ENCODE assay signal across 8 cellular contexts in genomic region chr2:157592983-157593382, GRCh38. TPM values are rescaled to one million over a fixed set of nuclear protein-coding genes. Genes with fewer than 3 reads are reported as not detected.
A peak's percentile ranks its signal among the peaks of the same experiment; 100 is the strongest.
DNase-seq lines count a peak whose midpoint lies in the region; ATAC-seq and TF ChIP-seq lines count a peak whose summit lies in the region.
"Had no signal": no experiment of that assay in that cellular context is flagged by ENCODE, and none has a peak within 500 bp of the region (broad histone marks: within the 10 kb centered on the region; RNA-seq: fewer than 3 reads in every experiment).

No MANE protein-coding gene starts in this region.

- H3K27ac Mint-ChIP-seq in neural progenitor cell = no peak overlapping the region
- H3K27ac Mint-ChIP-seq in activated T-helper 17 cell treated with anti-CD3 and anti-CD28 coated beads, Interleukin-2, amount 50 U/mL, for 72 hours = no peak overlapping the region

- peaks cover 2% of the 10 kb centered on the region; the same call in 1 of the 2 replicates for H3K27me3 ChIP-seq in DOHH2 (ENCODE audit: control insufficient read depth, low read length)
- H3K27me3 ChIP-seq in neural progenitor cell = peaks cover 23% of the 10 kb centered on the region
- H3K27me3 ChIP-seq: pancreas had no signal

- peaks cover 3% of the 10 kb centered on the region for H3K27me3 Mint-ChIP-seq in neural progenitor cell (ENCODE audit: insufficient read depth, low read depth)
- no peaks in the 10 kb centered on the region for H3K27me3 Mint-ChIP-seq in activated T-helper 17 cell treated with anti-CD3 and anti-CD28 coated beads, Interleukin-2, amount 50 U/mL, for 72 hours

- no peak overlapping the region for H2AFZ ChIP-seq in neural progenitor cell (replicated peaks)

- no peaks in the 10 kb centered on the region for H4K20me1 ChIP-seq in DOHH2 (ENCODE audit: control insufficient read depth, insufficient read depth, low read depth, low read length)
- H4K20me1 ChIP-seq in neural progenitor cell (ENCODE audit: low read depth) = no peaks in the 10 kb centered on the region

- no peak overlapping the region for H3K9ac ChIP-seq in neural progenitor cell

- CTCF ChIA-PET in RWPE1 (lab: Yijun Ruan, JAX) = no interaction called here

- no peaks in the 10 kb centered on the region for H3K36me3 Mint-ChIP-seq in neural progenitor cell
- no peaks in the 10 kb centered on the region for H3K36me3 Mint-ChIP-seq in activated T-helper 17 cell treated with anti-CD3 and anti-CD28 coated beads, Interleukin-2, amount 50 U/mL, for 72 hours (ENCODE audit: low read depth)

- H3K36me3 ChIP-seq in DOHH2 (ENCODE audit: control insufficient read depth, low read length) = no peaks in the 10 kb centered on the region
- no peaks in the 10 kb centered on the region for H3K36me3 ChIP-seq in neural progenitor cell
- H3K36me3 ChIP-seq: pancreas had no signal

- no peaks in the 10 kb centered on the region for H3K9me2 ChIP-seq in DOHH2 (replicated peaks; ENCODE audit: control insufficient read depth, low read length)

- H3K4me3 Mint-ChIP-seq in neural progenitor cell = no peak overlapping the region
- no peak overlapping the region for H3K4me3 Mint-ChIP-seq in activated T-helper 17 cell treated with anti-CD3 and anti-CD28 coated beads, Interleukin-2, amount 50 U/mL, for 72 hours

- POLR2A ChIA-PET in RWPE1 (lab: Yijun Ruan, JAX; ENCODE audit: low non-redundant PET) = no interaction called here

- H3K4me2 ChIP-seq in DOHH2 (ENCODE audit: low read length) = no peak overlapping the region
- H3K4me2 ChIP-seq in neural progenitor cell = no peak overlapping the region

- H3K4me1 Mint-ChIP-seq in neural progenitor cell = no peaks in the 10 kb centered on the region
- peaks cover 5% of the 10 kb centered on the region for H3K4me1 Mint-ChIP-seq in activated T-helper 17 cell treated with anti-CD3 and anti-CD28 coated beads, Interleukin-2, amount 50 U/mL, for 72 hours

- peaks cover 5% of the 10 kb centered on the region for H3K4me1 ChIP-seq in DOHH2 (ENCODE audit: control insufficient read depth, low read length)
- H3K4me1 ChIP-seq in neural progenitor cell = no peaks in the 10 kb centered on the region
- H3K4me1 ChIP-seq: pancreas had no signal

- no peak overlapping the region for H3K4me3 ChIP-seq in DOHH2 (ENCODE audit: low read length)
- H3K4me3 ChIP-seq in choroid plexus epithelial cell (ENCODE audit: low read depth, low read length) = no peak overlapping the region
- H3K4me3 ChIP-seq in neural progenitor cell = no peak overlapping the region
- H3K4me3 ChIP-seq: pancreas had no signal

- no peaks in the 10 kb centered on the region for H3K9me3 Mint-ChIP-seq in neural progenitor cell
- no peaks in the 10 kb centered on the region for H3K9me3 Mint-ChIP-seq in activated T-helper 17 cell treated with anti-CD3 and anti-CD28 coated beads, Interleukin-2, amount 50 U/mL, for 72 hours

- H3K27ac ChIP-seq in DOHH2 (ENCODE audit: low read depth, low read length) (no peak overlapping the region), neural progenitor cell (no peak overlapping the region), RWPE1 (no peak overlapping the region)
- H3K27ac ChIP-seq: pancreas had no signal

- ATAC-seq in GM18907 (IDR thresholded peaks at IDR 0.05; ENCODE audit: unreplicated experiment) = no peak
- no peak for ATAC-seq in activated T-helper 17 cell treated with anti-CD3 and anti-CD28 coated beads, Interleukin-2, amount 50 U/mL, for 72 hours (replicated peaks)

- TF ChIP-seq CTCF in DOHH2 (IDR thresholded peaks at IDR 0.05; ENCODE audit: low read depth, low read length, poor library complexity, severe bottlenecking) (peak; percentile 47), choroid plexus epithelial cell (conservative IDR thresholded peaks at IDR 0.05; ENCODE audit: low read depth, low read length) (peak; percentile 38), neural progenitor cell (IDR thresholded peaks at IDR 0.05) (peak; percentile 20), RWPE1 (conservative IDR thresholded peaks at IDR 0.05; ENCODE audit: low read depth) (no peak)

- H3F3A ChIP-seq in DOHH2 (ENCODE audit: control insufficient read depth, insufficient read depth) = no peaks in the 10 kb centered on the region
- H3F3A ChIP-seq in neural progenitor cell (ENCODE audit: low read depth) = no peaks in the 10 kb centered on the region

- DNase-seq in NAMALWA (ENCODE audit: low spot score) = peak; percentile 43
- peak; percentile 35 for DNase-seq in choroid plexus epithelial cell (ENCODE audit: low read depth)
- no peak for DNase-seq in neural progenitor cell (ENCODE audit: low spot score)
- no peak for DNase-seq in RWPE1 (ENCODE audit: low spot score)
- DNase-seq: pancreas had no signal

- H3K79me2 ChIP-seq in DOHH2 (ENCODE audit: control insufficient read depth, low read length) (no peaks in the 10 kb centered on the region), neural progenitor cell (ENCODE audit: low read depth) (no peaks in the 10 kb centered on the region)

- H3K9me3 ChIP-seq in DOHH2 (ENCODE audit: control insufficient read depth, insufficient read depth, low read length) = no peaks in the 10 kb centered on the region
- H3K9me3 ChIP-seq in neural progenitor cell (ENCODE audit: low read depth) = no peaks in the 10 kb centered on the region
- H3K9me3 ChIP-seq: pancreas had no signal

RNA-seq across cellular contexts. Expression of gene ACVR1C, which starts 35.7 kb away (rescaled TPM):
- 0.93 and 3.0 TPM in 2 replicates for total RNA-seq in neural progenitor cell (ENCODE audit: low replicate concordance)
- total RNA-seq in activated T-helper 17 cell treated with anti-CD3 and anti-CD28 coated beads, Interleukin-2, amount 50 U/mL, for 72 hours = 1 to 10 TPM; 1.1 to 2.8 TPM

Comparison
In these comparisons a context has a peak if more than half of its experiments do, and no peak if none do; other contexts are left out.
1. DNase-seq: peak in NAMALWA (single experiment) and choroid plexus epithelial cell (single experiment); none in neural progenitor cell (single experiment) and RWPE1 (single experiment).